ENCODE assay signal across 26 cellular contexts in genomic region chr5:56712895-56713565, GRCh38.
"Had no signal": no experiment of that assay in that cellular context is flagged by ENCODE, and none has a peak within 500 bp of the region (broad histone marks: within the 10 kb centered on the region; RNA-seq: fewer than 3 reads in every experiment).

No MANE protein-coding gene starts in this region.

- H3K4me3 Mint-ChIP-seq: activated naive CD4-positive, alpha-beta T cell treated with anti-CD3 and anti-CD28 coated beads, Interleukin-2, amount 10 ng/mL, durations not matched to agents 7 days and 5 days; activated naive CD8-positive, alpha-beta T cell treated with anti-CD3 and anti-CD28 coated beads, Interleukin-2, amount 50 U/mL, for 24 hours; stimulated activated naive CD8-positive, alpha-beta T cell treated with anti-CD3 and anti-CD28 coated beads, Interleukin-15, amount 100 ng/mL, for 72 hours had no signal

- H3K4me1 ChIP-seq: colonic mucosa, prostate gland, transverse colon, uterus had no signal

- H3K4me3 ChIP-seq: colonic mucosa, left lung, prostate gland, skin epidermis, suprapubic skin, transverse colon, uterus had no signal

- H3K27ac Mint-ChIP-seq: activated naive CD4-positive, alpha-beta T cell treated with anti-CD3 and anti-CD28 coated beads, Interleukin-2, amount 10 ng/mL, durations not matched to agents 7 days and 5 days; activated naive CD8-positive, alpha-beta T cell treated with anti-CD3 and anti-CD28 coated beads, Interleukin-2, amount 50 U/mL, for 24 hours; stimulated activated naive CD8-positive, alpha-beta T cell treated with anti-CD3 and anti-CD28 coated beads, Interleukin-15, amount 100 ng/mL, for 72 hours had no signal

- H3K27me3 ChIP-seq: brain microvascular endothelial cell, colonic mucosa, left lung, suprapubic skin, transverse colon, uterus had no signal

- DNase-seq: activated CD4-positive, alpha-beta T cell treated with anti-CD3 and anti-CD28 coated beads, Interleukin-2, amount 50 U/mL, for 1 hour; activated CD4-positive, CD25-positive, alpha-beta regulatory T cell treated with anti-CD3 and anti-CD28 coated beads, Interleukin-2, amount 50 U/mL, for 72 hours; activated CD8-positive, alpha-beta memory T cell treated with anti-CD3 and anti-CD28 coated beads, Interleukin-2, amount 50 U/mL, for 48 hours; activated effector memory CD4-positive, alpha-beta T cell treated with Interleukin-2 at 50 U/mL for 16 hours; activated naive CD4-positive, alpha-beta T cell treated with anti-CD3 and anti-CD28 coated beads, Interleukin-2, amount 10 ng/mL, durations not matched to agents 7 days and 5 days; activated naive CD8-positive, alpha-beta T cell treated with anti-CD3 and anti-CD28 coated beads, Interleukin-2, amount 50 U/mL, for 24 hours; activated T-cell treated with anti-CD3 and anti-CD28 coated beads, Interleukin-2, amount 50 U/mL, for 48 hours; aorta; brain microvascular endothelial cell; central memory CD4-positive, alpha-beta T cell; colonic mucosa; foreskin melanocyte; glutamatergic neuron; hypothalamus; left lung; midbrain; occipital lobe; right cardiac atrium; stimulated activated CD4-positive, alpha-beta T cell treated with anti-CD3 and anti-CD28 coated beads, Interleukin-15, amount 100 ng/mL, for 24 hours; stimulated activated CD4-positive, alpha-beta T cell treated with anti-CD3 and anti-CD28 coated beads, Interleukin-2, amount 100 ng/mL, for 48 hours; stimulated activated naive CD8-positive, alpha-beta T cell treated with anti-CD3 and anti-CD28 coated beads, Interleukin-15, amount 100 ng/mL, for 72 hours; transverse colon; uterus had no signal

- ATAC-seq: activated naive CD8-positive, alpha-beta T cell treated with anti-CD3 and anti-CD28 coated beads, Interleukin-2, amount 50 U/mL, for 24 hours; left lung; right cardiac atrium; stimulated activated naive CD8-positive, alpha-beta T cell treated with anti-CD3 and anti-CD28 coated beads, Interleukin-15, amount 100 ng/mL, for 72 hours had no signal

- H3K27me3 Mint-ChIP-seq: stimulated activated naive CD8-positive, alpha-beta T cell treated with anti-CD3 and anti-CD28 coated beads, Interleukin-15, amount 100 ng/mL, for 72 hours had no signal

- H3K9me3 ChIP-seq: colonic mucosa, prostate gland, suprapubic skin, transverse colon, uterus had no signal

- H3K36me3 ChIP-seq: brain microvascular endothelial cell, colonic mucosa, left lung, prostate gland, suprapubic skin, transverse colon, uterus had no signal
